20 cellular contexts compared by ENCODE assay signal in genomic region chr1:113850127-113850796, GRCh38. TPM values are rescaled to one million over a fixed set of nuclear protein-coding genes. Genes with fewer than 3 reads are reported as not detected.
DNase-seq lines count a peak whose midpoint lies in the region; ATAC-seq lines count a peak whose summit lies in the region.
"Had no signal": no experiment of that assay in that cellular context is flagged by ENCODE, and none has a peak within 500 bp of the region (broad histone marks: within the 10 kb centered on the region; RNA-seq: fewer than 3 reads in every experiment).

No MANE protein-coding gene starts in this region.

- peaks cover 17% of the 10 kb centered on the region for H3K36me3 ChIP-seq in CD8-positive, alpha-beta memory T cell (ENCODE audit: insufficient read depth, low read length)
- H3K36me3 ChIP-seq: left ventricle myocardium inferior, MG63 had no signal

- DNase-seq in activated CD4-positive, alpha-beta T cell treated with anti-CD3 and anti-CD28 coated beads, Interleukin-2, amount 10 ng/mL, durations not matched to agents 7 days and 5 days, result no peak
- DNase-seq in activated CD4-positive, alpha-beta T cell treated with anti-CD3 and anti-CD28 coated beads for 4 hours, result no peak
- DNase-seq in CD8-positive, alpha-beta memory T cell, result peak in 1 of 5 donors; percentile 30
- DNase-seq in naive thymus-derived CD8-positive, alpha-beta T cell, result peak in 2 of 10 donors; percentile 18 to 43
- DNase-seq in cerebellar cortex (ENCODE audit: low spot score), result no peak
- no peak for DNase-seq in activated gamma-delta T cell treated with Interleukin-2 at 50 U/mL for 16 hours
- DNase-seq: activated CD4-positive, alpha-beta T cell treated with anti-CD3 and anti-CD28 coated beads for 1 hour; dermis blood vessel endothelial cell; heart right ventricle; left ventricle myocardium inferior; MG63; mucosa of descending colon; NCI-H1436 treated with DMSO at 0.1 percent for 48 hours; NCI-H2171; NCI-H526; retina; RPMI8226 had no signal

- POLR2A ChIA-PET in activated CD4-positive, alpha-beta T cell treated with anti-CD3 and anti-CD28 coated beads, Interleukin-2, amount 10 ng/mL, durations not matched to agents 7 days and 5 days (lab: Charles Lee), result no interaction called here
- POLR2A ChIA-PET in CD8-positive, alpha-beta memory T cell (lab: Charles Lee), result interaction anchor here (0.5 to 1.4 kb wide), 6 partner anchors 10 to 98 kb away, joined by 3 to 6 read pairs (median 5); partner anchors contain the start of gene AP4B1
- POLR2A ChIA-PET in naive thymus-derived CD8-positive, alpha-beta T cell (lab: Charles Lee), result interaction anchor here (0.6 to 1.4 kb wide), 8 partner anchors 10 to 89 kb away, joined by 3 to 6 read pairs (median 3); partner anchors contain the start of genes AP4B1 and BCL2L15

- CTCF ChIA-PET in activated CD4-positive, alpha-beta T cell treated with anti-CD3 and anti-CD28 coated beads, Interleukin-2, amount 10 ng/mL, durations not matched to agents 7 days and 5 days (lab: Charles Lee), result interaction anchor here (0.7 to 1.2 kb wide), 2 partner anchors 9 to 10 kb away, joined by 3 to 7 read pairs; no protein-coding TSS in a partner anchor
- CTCF ChIA-PET in CD8-positive, alpha-beta memory T cell (lab: Charles Lee), result interaction anchor here (0.9 kb wide), 1 partner anchor 15 kb away, joined by 3 read pairs; no protein-coding TSS in a partner anchor

- ATAC-seq in activated T-helper 17 cell treated with anti-CD3 and anti-CD28 coated beads, Interleukin-2, amount 50 U/mL, for 72 hours (replicated peaks), result no peak
- ATAC-seq in naive thymus-derived CD8-positive, alpha-beta T cell, result peak; percentile 61 to 74
- ATAC-seq in HG02884 (IDR thresholded peaks at IDR 0.05; ENCODE audit: unreplicated experiment), result no peak
- ATAC-seq: heart right ventricle, mucosa of descending colon, SK-N-SH treated with all-trans-retinoic acid at 6 μM for 48 hours had no signal

- peaks cover 72% of the 10 kb centered on the region for H3K36me3 Mint-ChIP-seq in activated CD4-positive, alpha-beta T cell treated with anti-CD3 and anti-CD28 coated beads, Interleukin-2, amount 10 ng/mL, durations not matched to agents 7 days and 5 days (ENCODE audit: low read depth)
- H3K36me3 Mint-ChIP-seq in CD8-positive, alpha-beta memory T cell, result peaks cover 28 to 76% (median 36%) of the 10 kb centered on the region in 3 donors
- H3K36me3 Mint-ChIP-seq in activated T-helper 17 cell treated with anti-CD3 and anti-CD28 coated beads, Interleukin-2, amount 50 U/mL, for 72 hours (ENCODE audit: low read depth), result peaks cover 87% of the 10 kb centered on the region
- peaks cover 21 to 51% (median 25%) of the 10 kb centered on the region in 3 donors for H3K36me3 Mint-ChIP-seq in naive thymus-derived CD8-positive, alpha-beta T cell

- H3K27ac ChIP-seq in CD8-positive, alpha-beta memory T cell (ENCODE audit: low read depth, low read length), result no peak overlapping the region
- H3K27ac ChIP-seq: heart right ventricle, left ventricle myocardium inferior had no signal

- peak overlapping the region; percentile 52 for H3K27ac Mint-ChIP-seq in activated CD4-positive, alpha-beta T cell treated with anti-CD3 and anti-CD28 coated beads, Interleukin-2, amount 10 ng/mL, durations not matched to agents 7 days and 5 days
- peak overlapping the region; percentile 71 to 95 (median 84) for H3K27ac Mint-ChIP-seq in CD8-positive, alpha-beta memory T cell
- peak overlapping the region; percentile 81 for H3K27ac Mint-ChIP-seq in activated T-helper 17 cell treated with anti-CD3 and anti-CD28 coated beads, Interleukin-2, amount 50 U/mL, for 72 hours
- H3K27ac Mint-ChIP-seq in naive thymus-derived CD8-positive, alpha-beta T cell, result peak overlapping the region; percentile 73 to 93 (median 82)

- H3K9me3 Mint-ChIP-seq in activated CD4-positive, alpha-beta T cell treated with anti-CD3 and anti-CD28 coated beads, Interleukin-2, amount 10 ng/mL, durations not matched to agents 7 days and 5 days, result peaks cover 6% of the 10 kb centered on the region
- peaks cover 0 to 4% (median 0%) of the 10 kb centered on the region in 5 donors for H3K9me3 Mint-ChIP-seq in CD8-positive, alpha-beta memory T cell
- H3K9me3 Mint-ChIP-seq in activated T-helper 17 cell treated with anti-CD3 and anti-CD28 coated beads, Interleukin-2, amount 50 U/mL, for 72 hours, result no peaks in the 10 kb centered on the region
- H3K9me3 Mint-ChIP-seq in naive thymus-derived CD8-positive, alpha-beta T cell, result peaks cover 0 to 2% (median 0%) of the 10 kb centered on the region in 9 donors

- H3K27me3 Mint-ChIP-seq in activated CD4-positive, alpha-beta T cell treated with anti-CD3 and anti-CD28 coated beads, Interleukin-2, amount 10 ng/mL, durations not matched to agents 7 days and 5 days, result no peaks in the 10 kb centered on the region
- no peaks in the 10 kb centered on the region for H3K27me3 Mint-ChIP-seq in CD8-positive, alpha-beta memory T cell
- no peaks in the 10 kb centered on the region for H3K27me3 Mint-ChIP-seq in activated T-helper 17 cell treated with anti-CD3 and anti-CD28 coated beads, Interleukin-2, amount 50 U/mL, for 72 hours
- no peaks in the 10 kb centered on the region for H3K27me3 Mint-ChIP-seq in naive thymus-derived CD8-positive, alpha-beta T cell

- H3K4me3 ChIP-seq in CD8-positive, alpha-beta memory T cell (ENCODE audit: low read length), result no peak overlapping the region
- H3K4me3 ChIP-seq: heart right ventricle, left ventricle myocardium inferior, MG63, mucosa of descending colon had no signal

- peaks cover 19% of the 10 kb centered on the region for H3K4me1 Mint-ChIP-seq in activated CD4-positive, alpha-beta T cell treated with anti-CD3 and anti-CD28 coated beads, Interleukin-2, amount 10 ng/mL, durations not matched to agents 7 days and 5 days
- peaks cover 13 to 23% (median 19%) of the 10 kb centered on the region in 3 donors for H3K4me1 Mint-ChIP-seq in CD8-positive, alpha-beta memory T cell
- H3K4me1 Mint-ChIP-seq in activated T-helper 17 cell treated with anti-CD3 and anti-CD28 coated beads, Interleukin-2, amount 50 U/mL, for 72 hours, result peaks cover 18% of the 10 kb centered on the region
- H3K4me1 Mint-ChIP-seq in naive thymus-derived CD8-positive, alpha-beta T cell, result peaks cover 5 to 15% (median 13%) of the 10 kb centered on the region in 4 donors

- H3K27me3 ChIP-seq in CD8-positive, alpha-beta memory T cell (ENCODE audit: insufficient read depth, low read length, poor library complexity, severe bottlenecking), result no peaks in the 10 kb centered on the region
- H3K27me3 ChIP-seq: heart right ventricle, MG63 had no signal

- no peak overlapping the region for H3K4me3 Mint-ChIP-seq in activated CD4-positive, alpha-beta T cell treated with anti-CD3 and anti-CD28 coated beads, Interleukin-2, amount 10 ng/mL, durations not matched to agents 7 days and 5 days
- peak overlapping the region in 4 of 7 donors; percentile 5 to 52 (median 30) for H3K4me3 Mint-ChIP-seq in CD8-positive, alpha-beta memory T cell
- H3K4me3 Mint-ChIP-seq in activated T-helper 17 cell treated with anti-CD3 and anti-CD28 coated beads, Interleukin-2, amount 50 U/mL, for 72 hours, result no peak overlapping the region
- H3K4me3 Mint-ChIP-seq in naive thymus-derived CD8-positive, alpha-beta T cell, result peak overlapping the region in 5 of 10 donors; percentile 30 to 78 (median 39)

- H3K4me1 ChIP-seq in CD8-positive, alpha-beta memory T cell (ENCODE audit: insufficient read depth, low read length), result peaks cover 10% of the 10 kb centered on the region
- H3K4me1 ChIP-seq: left ventricle myocardium inferior had no signal

- H3K9me3 ChIP-seq in CD8-positive, alpha-beta memory T cell (ENCODE audit: low read length), result no peaks in the 10 kb centered on the region

RNA-seq across cellular contexts. Expression of gene PTPN22, which starts 21.2 kb away (rescaled TPM):
- total RNA-seq in activated CD4-positive, alpha-beta T cell treated with anti-CD3 and anti-CD28 coated beads, Interleukin-2, amount 10 ng/mL, durations not matched to agents 7 days and 5 days, result 10 to 100 TPM; 62.8 to 74.6 TPM
- total RNA-seq in CD8-positive, alpha-beta memory T cell, result 10 to 100 TPM; 57.7 to 66.5 TPM
- 83.2 TPM for polyA plus RNA-seq in CD8-positive, alpha-beta memory T cell
- 10 to 100 TPM; 55.9 to 70.1 TPM for total RNA-seq in activated T-helper 17 cell treated with anti-CD3 and anti-CD28 coated beads, Interleukin-2, amount 50 U/mL, for 72 hours
- 10 to 100 TPM; 26.6 to 27.3 TPM for total RNA-seq in naive thymus-derived CD8-positive, alpha-beta T cell
- polyA plus RNA-seq in naive thymus-derived CD8-positive, alpha-beta T cell, result 10 to 100 TPM; 32.0 to 59.6 (median 40.1) TPM
- total RNA-seq: dermis blood vessel endothelial cell had no signal

RNA-seq across cellular contexts. Expression of gene BCL2L15, which starts 37.1 kb away (rescaled TPM):
- total RNA-seq in activated CD4-positive, alpha-beta T cell treated with anti-CD3 and anti-CD28 coated beads, Interleukin-2, amount 10 ng/mL, durations not matched to agents 7 days and 5 days, result 1 to 10 TPM in 1 of 2 experiments, under 1 TPM in 1; 0.98 to 1.1 TPM
- total RNA-seq in CD8-positive, alpha-beta memory T cell, result 1 to 10 TPM; 1.2 to 1.9 TPM
- polyA plus RNA-seq in CD8-positive, alpha-beta memory T cell, result not detected
- 1 to 10 TPM in 1 of 2 donors, under 1 TPM in 1; 0.99 to 4.4 TPM for total RNA-seq in activated T-helper 17 cell treated with anti-CD3 and anti-CD28 coated beads, Interleukin-2, amount 50 U/mL, for 72 hours
- total RNA-seq in naive thymus-derived CD8-positive, alpha-beta T cell, result 1 to 10 TPM; 1.3 to 3.3 TPM
- polyA plus RNA-seq in naive thymus-derived CD8-positive, alpha-beta T cell, result under 1 TPM in 1 of 3 donors, not detected in 2; 0.03 TPM
- total RNA-seq: left ventricle myocardium inferior had no signal

RNA-seq across cellular contexts. Expression of gene RSBN1, which starts 38.0 kb away (rescaled TPM):
- 10 to 100 TPM; 30.8 to 31.7 TPM for total RNA-seq in activated CD4-positive, alpha-beta T cell treated with anti-CD3 and anti-CD28 coated beads, Interleukin-2, amount 10 ng/mL, durations not matched to agents 7 days and 5 days
- 10 to 100 TPM; 18.5 to 19.2 TPM for total RNA-seq in CD8-positive, alpha-beta memory T cell
- polyA plus RNA-seq in CD8-positive, alpha-beta memory T cell, result 44.5 TPM
- 10 to 100 TPM; 22.2 to 47.4 TPM for total RNA-seq in activated T-helper 17 cell treated with anti-CD3 and anti-CD28 coated beads, Interleukin-2, amount 50 U/mL, for 72 hours
- total RNA-seq in naive thymus-derived CD8-positive, alpha-beta T cell, result 10 to 100 TPM; 53.6 to 56.3 TPM
- polyA plus RNA-seq in naive thymus-derived CD8-positive, alpha-beta T cell, result 10 to 100 TPM; 34.8 to 39.1 (median 37.5) TPM

RNA-seq across cellular contexts. Expression of gene AP4B1, which starts 54.3 kb away (rescaled TPM):
- total RNA-seq in activated CD4-positive, alpha-beta T cell treated with anti-CD3 and anti-CD28 coated beads, Interleukin-2, amount 10 ng/mL, durations not matched to agents 7 days and 5 days, result 10 to 100 TPM; 39.4 to 41.9 TPM
- total RNA-seq in CD8-positive, alpha-beta memory T cell, result 10 to 100 TPM; 33.7 to 36.2 TPM
- polyA plus RNA-seq in CD8-positive, alpha-beta memory T cell, result 12.1 TPM
- total RNA-seq in activated T-helper 17 cell treated with anti-CD3 and anti-CD28 coated beads, Interleukin-2, amount 50 U/mL, for 72 hours, result 10 to 100 TPM; 46.5 to 61.7 TPM
- 10 to 100 TPM; 65.1 to 75.2 TPM for total RNA-seq in naive thymus-derived CD8-positive, alpha-beta T cell
- 1 to 10 TPM; 7.9 to 9.6 (median 8.6) TPM for polyA plus RNA-seq in naive thymus-derived CD8-positive, alpha-beta T cell

RNA-seq across cellular contexts. Expression of gene DCLRE1B, which starts 54.9 kb away (rescaled TPM):
- total RNA-seq in activated CD4-positive, alpha-beta T cell treated with anti-CD3 and anti-CD28 coated beads, Interleukin-2, amount 10 ng/mL, durations not matched to agents 7 days and 5 days, result 10 to 100 TPM; 16.2 to 19.4 TPM
- 10 to 100 TPM; 31.2 to 32.1 TPM for total RNA-seq in CD8-positive, alpha-beta memory T cell
- 5.1 TPM for polyA plus RNA-seq in CD8-positive, alpha-beta memory T cell
- total RNA-seq in activated T-helper 17 cell treated with anti-CD3 and anti-CD28 coated beads, Interleukin-2, amount 50 U/mL, for 72 hours, result 10 to 100 TPM; 16.1 to 21.4 TPM
- total RNA-seq in naive thymus-derived CD8-positive, alpha-beta T cell, result 1 to 10 TPM; 5.2 to 5.5 TPM
- 1 to 10 TPM; 3.7 to 5.2 (median 4.5) TPM for polyA plus RNA-seq in naive thymus-derived CD8-positive, alpha-beta T cell

Comparison
In these comparisons a context has a peak if more than half of its experiments do, and no peak if none do; other contexts are left out.
1. H3K4me3 Mint-ChIP-seq: peak in CD8-positive, alpha-beta memory T cell (4 of 7); none in activated CD4-positive, alpha-beta T cell treated with anti-CD3 and anti-CD28 coated beads, Interleukin-2, amount 10 ng/mL, durations not matched to agents 7 days and 5 days (single experiment) and activated T-helper 17 cell treated with anti-CD3 and anti-CD28 coated beads, Interleukin-2, amount 50 U/mL, for 72 hours (single experiment).
2. ATAC-seq: peak in naive thymus-derived CD8-positive, alpha-beta T cell (2 of 2); none in activated T-helper 17 cell treated with anti-CD3 and anti-CD28 coated beads, Interleukin-2, amount 50 U/mL, for 72 hours (single experiment) and HG02884 (single experiment).
3. Peak in every context shown above with its lines, with median percentiles within 50 percentile points of each other: H3K27ac Mint-ChIP-seq.